Comparison of ENCODE assay signal across 8 cellular contexts in genomic region chr2:97662895-97663625, GRCh38. TPM values are rescaled to one million over a fixed set of nuclear protein-coding genes. Genes with fewer than 3 reads are reported as not detected.
DNase-seq lines count a peak whose midpoint lies in the region; ATAC-seq and TF ChIP-seq lines count a peak whose summit lies in the region.

No MANE protein-coding gene starts in this region.

- ATAC-seq in GM18517 (IDR thresholded peaks at IDR 0.05; ENCODE audit: unreplicated experiment) (peak; percentile 35), HG03039 (IDR thresholded peaks at IDR 0.05; ENCODE audit: unreplicated experiment) (peak; percentile 35), lung (ENCODE audit: insufficient read depth, low FRiP score) (peak; percentile 12)

- H3K27ac ChIP-seq in A673 (ENCODE audit: low read depth, low read length, poor library complexity, severe bottlenecking) (peak overlapping the region; percentile 81), ectodermal cell (ENCODE audit: insufficient read depth, low read depth, low read length, poor library complexity, severe bottlenecking) (peak overlapping the region; percentile 78), lung (ENCODE audit: low read depth in 1 of 2, low read length in 1 of 2) (peak overlapping the region; percentile 96 to 99)

- POLR2A ChIA-PET in A673 (lab: Charles Lee; ENCODE audit: low non-redundant PET): no interaction called here
- POLR2A ChIA-PET in activated CD4-positive, alpha-beta memory T cell treated with anti-CD3 and anti-CD28 coated beads, Interleukin-2, amount 10 ng/mL, durations not matched to agents 7 days and 5 days (lab: Charles Lee): interaction anchor here (1.0 to 7.7 kb wide), 12 partner anchors 9 to 1674 kb away, joined by 3 to 259 read pairs (median 10); partner anchors contain the start of genes COX5B, EIF5B and ZAP70

- H3K9me3 Mint-ChIP-seq in activated CD4-positive, alpha-beta memory T cell treated with anti-CD3 and anti-CD28 coated beads, Interleukin-2, amount 10 ng/mL, durations not matched to agents 7 days and 5 days: no peaks in the 10 kb centered on the region

- TSS peak; percentile 72 for BruUV-seq in A673 (replicated peaks; lab: Mats Ljungman, UMichigan)

- H3K4me3 ChIP-seq in A673 (ENCODE audit: low read depth, low read length, poor library complexity, severe bottlenecking) (peak overlapping the region; percentile 78), ectodermal cell (ENCODE audit: insufficient read depth, low read depth, low read length) (peak overlapping the region; percentile 58), lung (peak overlapping the region; percentile 76)

- CTCF ChIA-PET in A673 (lab: Charles Lee): interaction anchor here (0.9 to 1.2 kb wide), 2 partner anchors 37 to 73 kb away, joined by 3 to 4 read pairs; no protein-coding TSS in a partner anchor
- CTCF ChIA-PET in activated CD4-positive, alpha-beta memory T cell treated with anti-CD3 and anti-CD28 coated beads, Interleukin-2, amount 10 ng/mL, durations not matched to agents 7 days and 5 days (lab: Charles Lee): interaction anchor here (1.5 to 7.1 kb wide), 3 partner anchors 16 to 73 kb away, joined by 11 to 100 read pairs (median 37); partner anchors contain the start of gene COX5B

- peak; percentile 83 for DNase-seq in A673 (ENCODE audit: low spot score)
- DNase-seq in NCI-H510A treated with DMSO at 0.1 percent for 48 hours (lab: John Stamatoyannopoulos, UW): peak; percentile 31
- DNase-seq in activated CD4-positive, alpha-beta memory T cell treated with anti-CD3 and anti-CD28 coated beads, Interleukin-2, amount 10 ng/mL, durations not matched to agents 7 days and 5 days: peak; percentile 81
- DNase-seq in lung (ENCODE audit: low spot score): peak; percentile 78
- peak; percentile 48 to 69 (median 65) for DNase-seq in stimulated activated CD4-positive, alpha-beta T cell treated with anti-CD3 and anti-CD28 coated beads, TNF-alpha, amount 100 ng/mL, for 4 hours (ENCODE audit: low read depth in 3 of 3)

- intact Hi-C loops in A673 (cut with micrococcal nuclease; ENCODE audit: unreplicated experiment): no loop called here

- H3K9me3 ChIP-seq in A673 (ENCODE audit: low read depth, low read length, poor library complexity, severe bottlenecking): no peaks in the 10 kb centered on the region
- H3K9me3 ChIP-seq in ectodermal cell (ENCODE audit: control insufficient read depth, low read length): no peaks in the 10 kb centered on the region
- H3K9me3 ChIP-seq in lung (ENCODE audit: control insufficient read depth in 2 of 2, insufficient read depth in 1 of 2, low read length in 1 of 2): no peaks in the 10 kb centered on the region

- peaks cover 29% of the 10 kb centered on the region for H3K36me3 Mint-ChIP-seq in activated CD4-positive, alpha-beta memory T cell treated with anti-CD3 and anti-CD28 coated beads, Interleukin-2, amount 10 ng/mL, durations not matched to agents 7 days and 5 days (ENCODE audit: low read depth)

- H3K4me1 ChIP-seq in A673 (ENCODE audit: insufficient read depth, low read length, poor library complexity, severe bottlenecking): peaks cover 10% of the 10 kb centered on the region
- peaks cover 16% of the 10 kb centered on the region for H3K4me1 ChIP-seq in ectodermal cell (ENCODE audit: control insufficient read depth, insufficient read depth, low read length)
- peaks cover 5 to 7% of the 10 kb centered on the region in 2 donors for H3K4me1 ChIP-seq in lung (ENCODE audit: control insufficient read depth in 2 of 2, insufficient read depth in 2 of 2, low read length in 2 of 2)

- WGBS in ectodermal cell, 2 experiments: 2 to 3% methylated on average over 24 of the region's 24 CpGs
- WGBS in lung, 2 donors: 1% methylated on average over 22 to 24 of the region's 24 CpGs

- H3K4me3 Mint-ChIP-seq in activated CD4-positive, alpha-beta memory T cell treated with anti-CD3 and anti-CD28 coated beads, Interleukin-2, amount 10 ng/mL, durations not matched to agents 7 days and 5 days: peak overlapping the region; percentile 98

- no peaks in the 10 kb centered on the region for H3K36me3 ChIP-seq in A673 (ENCODE audit: insufficient read depth, low read length, poor library complexity, severe bottlenecking)
- H3K36me3 ChIP-seq in ectodermal cell (ENCODE audit: control insufficient read depth, insufficient read depth, low read length): peaks cover 11% of the 10 kb centered on the region
- H3K36me3 ChIP-seq in lung (ENCODE audit: control insufficient read depth in 2 of 2, insufficient read depth in 2 of 2, low read length in 2 of 2): peaks cover 0 to 20% of the 10 kb centered on the region in 2 donors

- H3K27me3 Mint-ChIP-seq in activated CD4-positive, alpha-beta memory T cell treated with anti-CD3 and anti-CD28 coated beads, Interleukin-2, amount 10 ng/mL, durations not matched to agents 7 days and 5 days: no peaks in the 10 kb centered on the region

- H3K4me1 Mint-ChIP-seq in activated CD4-positive, alpha-beta memory T cell treated with anti-CD3 and anti-CD28 coated beads, Interleukin-2, amount 10 ng/mL, durations not matched to agents 7 days and 5 days: peaks cover 34% of the 10 kb centered on the region

- H3K27me3 ChIP-seq in A673 (replicated peaks; ENCODE audit: insufficient read depth, low read depth, low read length, poor library complexity): no peaks in the 10 kb centered on the region
- H3K27me3 ChIP-seq in ectodermal cell (ENCODE audit: control insufficient read depth, insufficient read depth, low read length, poor library complexity, severe bottlenecking): no peaks in the 10 kb centered on the region
- no peaks in the 10 kb centered on the region for H3K27me3 ChIP-seq in lung (ENCODE audit: control insufficient read depth, insufficient read depth)

- no peak for TF ChIP-seq CTCF in A673 (conservative IDR thresholded peaks at IDR 0.05; ENCODE audit: low read depth, low read length)
- no peak for TF ChIP-seq CTCF in lung (IDR thresholded peaks at IDR 0.05; ENCODE audit: control extremely low read depth, extremely low read depth)

- peak overlapping the region; percentile 99 for H3K27ac Mint-ChIP-seq in activated CD4-positive, alpha-beta memory T cell treated with anti-CD3 and anti-CD28 coated beads, Interleukin-2, amount 10 ng/mL, durations not matched to agents 7 days and 5 days

RNA-seq across cellular contexts. Expression of gene ACTR1B, which starts 0.8 kb away (rescaled TPM):
- 36.3 and 41.7 TPM in 2 replicates for total RNA-seq in A673 (2021)
- 10 to 100 TPM; 97.3 to 98.8 TPM for total RNA-seq in activated CD4-positive, alpha-beta memory T cell treated with anti-CD3 and anti-CD28 coated beads, Interleukin-2, amount 10 ng/mL, durations not matched to agents 7 days and 5 days
- 67.5 TPM for polyA plus RNA-seq in ectodermal cell (2013, experiment 1 of 4)
- 70.2 TPM for polyA plus RNA-seq in ectodermal cell (2013, experiment 2 of 4)
- polyA plus RNA-seq in ectodermal cell (2013, experiment 3 of 4): 64.8 TPM
- polyA plus RNA-seq in ectodermal cell (2013, experiment 4 of 4): 68.6 TPM
- total RNA-seq in lung: 10 to 100 TPM; 36.4 to 80.0 TPM
- 10 to 100 TPM; 60.9 to 62.9 TPM for polyA plus RNA-seq in lung

RNA-seq across cellular contexts. Expression of gene C2orf92, which starts 6.5 kb away (rescaled TPM):
- total RNA-seq in A673 (2021) (2.4 and 3.7 TPM in 2 replicates), lung (10 to 100 TPM; 12.1 to 19.0 TPM)
- 10 to 100 TPM in 1 of 2 experiments, 1 to 10 TPM in 1; 9.8 to 12.4 TPM for total RNA-seq in activated CD4-positive, alpha-beta memory T cell treated with anti-CD3 and anti-CD28 coated beads, Interleukin-2, amount 10 ng/mL, durations not matched to agents 7 days and 5 days
- 7.6 TPM for polyA plus RNA-seq in ectodermal cell (2013, experiment 1 of 4)
- polyA plus RNA-seq in ectodermal cell (2013, experiment 2 of 4): 11.6 TPM
- 8.1 TPM for polyA plus RNA-seq in ectodermal cell (2013, experiment 3 of 4)
- 9.6 TPM for polyA plus RNA-seq in ectodermal cell (2013, experiment 4 of 4)
- 10 to 100 TPM in 1 of 2 donors, 1 to 10 TPM in 1; 1.8 to 16.4 TPM for polyA plus RNA-seq in lung

RNA-seq across cellular contexts. Expression of gene COX5B, which starts 17.2 kb away (rescaled TPM):
- total RNA-seq in A673 (2021): 205 and 219 TPM in 2 replicates
- total RNA-seq in activated CD4-positive, alpha-beta memory T cell treated with anti-CD3 and anti-CD28 coated beads, Interleukin-2, amount 10 ng/mL, durations not matched to agents 7 days and 5 days: 100 to 1,000 TPM; 192 to 203 TPM
- 211 TPM for polyA plus RNA-seq in ectodermal cell (2013, experiment 1 of 4)
- 185 TPM for polyA plus RNA-seq in ectodermal cell (2013, experiment 2 of 4)
- polyA plus RNA-seq in ectodermal cell (2013, experiment 3 of 4): 240 TPM
- 262 TPM for polyA plus RNA-seq in ectodermal cell (2013, experiment 4 of 4)
- total RNA-seq in lung: 100 to 1,000 TPM; 104 to 215 TPM
- polyA plus RNA-seq in lung: 100 to 1,000 TPM; 250 to 593 TPM

RNA-seq across cellular contexts. Expression of gene ZAP70, which starts 50.3 kb away (rescaled TPM):
- total RNA-seq in A673 (2021) (not detected in 2 replicates), lung (1 to 10 TPM; 5.1 to 5.6 TPM)
- 100 to 1,000 TPM; 283 TPM for total RNA-seq in activated CD4-positive, alpha-beta memory T cell treated with anti-CD3 and anti-CD28 coated beads, Interleukin-2, amount 10 ng/mL, durations not matched to agents 7 days and 5 days
- polyA plus RNA-seq in ectodermal cell (2013, experiment 1 of 4): 0.52 TPM
- 0.25 TPM for polyA plus RNA-seq in ectodermal cell (2013, experiment 2 of 4)
- 0.53 TPM for polyA plus RNA-seq in ectodermal cell (2013, experiment 3 of 4)
- polyA plus RNA-seq in ectodermal cell (2013, experiment 4 of 4): 0.69 TPM
- polyA plus RNA-seq in lung: 1 to 10 TPM; 5.4 to 8.3 TPM

Comparison
In these comparisons a context has a peak if more than half of its experiments do, and no peak if none do; other contexts are left out.
1. Peak in every context shown above with its lines: DNase-seq, ATAC-seq, H3K4me3 ChIP-seq and H3K27ac ChIP-seq.
2. DNase-seq: peak in every context shown above with its lines; median percentile 83 in A673; 81 in activated CD4-positive, alpha-beta memory T cell treated with anti-CD3 and anti-CD28 coated beads, Interleukin-2, amount 10 ng/mL, durations not matched to agents 7 days and 5 days; 78 in lung; 65 in stimulated activated CD4-positive, alpha-beta T cell treated with anti-CD3 and anti-CD28 coated beads, TNF-alpha, amount 100 ng/mL, for 4 hours; 31 in NCI-H510A treated with DMSO at 0.1 percent for 48 hours.